Comparison of ENCODE assay signal across 44 cellular contexts in genomic region chr16:22003195-22003594, GRCh38. TPM values are rescaled to one million over a fixed set of nuclear protein-coding genes. Genes with fewer than 3 reads are reported as not detected.
"Had no signal": no experiment of that assay in that cellular context is flagged by ENCODE, and none has a peak within 500 bp of the region (broad histone marks: within the 10 kb centered on the region; RNA-seq: fewer than 3 reads in every experiment).

No MANE protein-coding gene starts in this region.

- DNase-seq: activated effector memory CD4-positive, alpha-beta T cell treated with anti-CD3 and anti-CD28 coated beads, Interleukin-2, amount 50 U/mL, for 16 hours; activated effector memory CD4-positive, alpha-beta T cell treated with Interleukin-2 at 50 U/mL for 16 hours; activated gamma-delta T cell; activated gamma-delta T cell treated with Interleukin-2 at 50 U/mL for 16 hours; activated naive CD4-positive, alpha-beta T cell; activated naive CD4-positive, alpha-beta T cell treated with anti-CD3 and anti-CD28 coated beads for 36 hours; activated naive CD4-positive, alpha-beta T cell treated with anti-CD3 and anti-CD28 coated beads, Interleukin-2, amount 10 ng/mL, durations not matched to agents 7 days and 5 days; activated naive CD4-positive, alpha-beta T cell treated with anti-CD3 and anti-CD28 coated beads, Interleukin-2, amount 50 U/mL, for 16 hours; activated naive CD4-positive, alpha-beta T cell treated with Interleukin-2 at 50 U/mL for 16 hours; activated naive CD8-positive, alpha-beta T cell treated with anti-CD3 and anti-CD28 coated beads for 36 hours; activated naive CD8-positive, alpha-beta T cell treated with anti-CD3 and anti-CD28 coated beads, Interleukin-2, amount 10 ng/mL, durations not matched to agents 7 days and 5 days; activated naive CD8-positive, alpha-beta T cell treated with anti-CD3 and anti-CD28 coated beads, Interleukin-2, amount 50 U/mL, for 24 hours; activated T-cell treated with anti-CD3 and anti-CD28 coated beads, Interleukin-2, amount 50 U/mL, for 1 hour; activated T-cell treated with anti-CD3 and anti-CD28 coated beads, Interleukin-2, amount 50 U/mL, for 24 hours; activated T-cell treated with anti-CD3 and anti-CD28 coated beads, Interleukin-2, amount 50 U/mL, for 4 hours; activated T-cell treated with anti-CD3 and anti-CD28 coated beads, Interleukin-2, amount 50 U/mL, for 48 hours; activated T-cell treated with anti-CD3 and anti-CD28 coated beads, Interleukin-2, amount 50 U/mL, for 72 hours; adrenal gland; amniotic stem cell; amygdala; anterior cingulate cortex; aorta; body of pancreas; brain microvascular endothelial cell; caudate nucleus; central memory CD4-positive, alpha-beta T cell; cerebellar nuclear complex had no signal

- H3K27me3 Mint-ChIP-seq: activated naive CD4-positive, alpha-beta T cell treated with anti-CD3 and anti-CD28 coated beads, Interleukin-2, amount 50 U/mL, for 24 hours; activated naive CD8-positive, alpha-beta T cell; activated naive CD8-positive, alpha-beta T cell treated with anti-CD3 and anti-CD28 coated beads for 36 hours; activated naive CD8-positive, alpha-beta T cell treated with anti-CD3 and anti-CD28 coated beads, Interleukin-2, amount 10 ng/mL, durations not matched to agents 7 days and 5 days; activated naive CD8-positive, alpha-beta T cell treated with anti-CD3 and anti-CD28 coated beads, Interleukin-2, amount 50 U/mL, for 24 hours; activated T-cell treated with anti-CD3 and anti-CD28 coated beads, Interleukin-2, amount 50 U/mL, for 24 hours; activated T-helper 17 cell treated with anti-CD3 and anti-CD28 coated beads, Interleukin-2, amount 50 U/mL, for 72 hours; central memory CD8-positive, alpha-beta T cell had no signal

- H3K36me3 ChIP-seq: adrenal gland, ascending aorta, brain microvascular endothelial cell, breast epithelium, cardiac muscle cell had no signal

- H3K27ac Mint-ChIP-seq: activated naive CD4-positive, alpha-beta T cell treated with anti-CD3 and anti-CD28 coated beads for 36 hours; activated naive CD4-positive, alpha-beta T cell treated with anti-CD3 and anti-CD28 coated beads, Interleukin-2, amount 10 ng/mL, durations not matched to agents 7 days and 5 days; activated naive CD4-positive, alpha-beta T cell treated with anti-CD3 and anti-CD28 coated beads, Interleukin-2, amount 50 U/mL, for 24 hours; activated naive CD4-positive, alpha-beta T cell treated with anti-CD3 and anti-CD28 coated beads, Interleukin-2, amount 50 U/mL, for 72 hours; activated naive CD8-positive, alpha-beta T cell; activated naive CD8-positive, alpha-beta T cell treated with anti-CD3 and anti-CD28 coated beads for 36 hours; activated naive CD8-positive, alpha-beta T cell treated with anti-CD3 and anti-CD28 coated beads, Interleukin-2, amount 10 ng/mL, durations not matched to agents 7 days and 5 days; activated naive CD8-positive, alpha-beta T cell treated with anti-CD3 and anti-CD28 coated beads, Interleukin-2, amount 50 U/mL, for 24 hours; activated T-cell treated with anti-CD3 and anti-CD28 coated beads, Interleukin-2, amount 50 U/mL, for 24 hours; activated T-cell treated with anti-CD3 and anti-CD28 coated beads, Interleukin-2, amount 50 U/mL, for 72 hours; activated T-helper 1 cell treated with anti-CD3 and anti-CD28 coated beads, Interleukin-12 subunit alpha, Interleukin-12 subunit beta, Interleukin-2, Interleukin-4 antibody, amounts not matched to agents 30 ng/mL and 10 ng/mL and 1 ng/mL, durations not matched to agents 14 hours and 24 hours and 36 hours; activated T-helper 17 cell treated with anti-CD3 and anti-CD28 coated beads, Interleukin-2, amount 50 U/mL, for 72 hours; activated T-helper 2 cell treated with anti-CD3 and anti-CD28 coated beads, Interferon-gamma antibody, Interleukin-2, Interleukin-4, amounts not matched to agents 10 μg/mL and 5 μg/mL and 100 μg/mL, durations not matched to agents 14 hours and 24 hours and 36 hours; brain had no signal

- H3K4me3 Mint-ChIP-seq: activated naive CD4-positive, alpha-beta T cell treated with anti-CD3 and anti-CD28 coated beads for 36 hours; activated naive CD4-positive, alpha-beta T cell treated with anti-CD3 and anti-CD28 coated beads, Interleukin-2, amount 10 ng/mL, durations not matched to agents 7 days and 5 days; activated naive CD4-positive, alpha-beta T cell treated with anti-CD3 and anti-CD28 coated beads, Interleukin-2, amount 50 U/mL, for 24 hours; activated naive CD8-positive, alpha-beta T cell; activated naive CD8-positive, alpha-beta T cell treated with anti-CD3 and anti-CD28 coated beads for 36 hours; activated naive CD8-positive, alpha-beta T cell treated with anti-CD3 and anti-CD28 coated beads, Interleukin-2, amount 10 ng/mL, durations not matched to agents 7 days and 5 days; activated naive CD8-positive, alpha-beta T cell treated with anti-CD3 and anti-CD28 coated beads, Interleukin-2, amount 50 U/mL, for 24 hours; activated T-cell treated with anti-CD3 and anti-CD28 coated beads, Interleukin-2, amount 50 U/mL, for 24 hours; activated T-cell treated with anti-CD3 and anti-CD28 coated beads, Interleukin-2, amount 50 U/mL, for 4 hours; activated T-cell treated with anti-CD3 and anti-CD28 coated beads, Interleukin-2, amount 50 U/mL, for 72 hours; activated T-helper 1 cell treated with anti-CD3 and anti-CD28 coated beads, Interleukin-12 subunit alpha, Interleukin-12 subunit beta, Interleukin-2, Interleukin-4 antibody, amounts not matched to agents 30 ng/mL and 10 ng/mL and 1 ng/mL, durations not matched to agents 14 hours and 24 hours and 36 hours; activated T-helper 17 cell treated with anti-CD3 and anti-CD28 coated beads, Interleukin-2, amount 50 U/mL, for 72 hours; central memory CD8-positive, alpha-beta T cell had no signal

- H3K9me3 Mint-ChIP-seq: activated naive CD4-positive, alpha-beta T cell treated with anti-CD3 and anti-CD28 coated beads for 36 hours; activated naive CD4-positive, alpha-beta T cell treated with anti-CD3 and anti-CD28 coated beads, Interleukin-2, amount 10 ng/mL, durations not matched to agents 7 days and 5 days; activated naive CD4-positive, alpha-beta T cell treated with anti-CD3 and anti-CD28 coated beads, Interleukin-2, amount 50 U/mL, for 24 hours; activated naive CD4-positive, alpha-beta T cell treated with anti-CD3 and anti-CD28 coated beads, Interleukin-2, amount 50 U/mL, for 72 hours; activated naive CD8-positive, alpha-beta T cell treated with anti-CD3 and anti-CD28 coated beads for 36 hours; activated naive CD8-positive, alpha-beta T cell treated with anti-CD3 and anti-CD28 coated beads, Interleukin-2, amount 10 ng/mL, durations not matched to agents 7 days and 5 days; activated naive CD8-positive, alpha-beta T cell treated with anti-CD3 and anti-CD28 coated beads, Interleukin-2, amount 50 U/mL, for 24 hours; activated T-cell treated with anti-CD3 and anti-CD28 coated beads, Interleukin-2, amount 50 U/mL, for 24 hours; activated T-cell treated with anti-CD3 and anti-CD28 coated beads, Interleukin-2, amount 50 U/mL, for 4 hours; activated T-cell treated with anti-CD3 and anti-CD28 coated beads, Interleukin-2, amount 50 U/mL, for 72 hours; activated T-helper 1 cell treated with anti-CD3 and anti-CD28 coated beads, Interleukin-12 subunit alpha, Interleukin-12 subunit beta, Interleukin-2, Interleukin-4 antibody, amounts not matched to agents 30 ng/mL and 10 ng/mL and 1 ng/mL, durations not matched to agents 14 hours and 24 hours and 36 hours; activated T-helper 17 cell treated with anti-CD3 and anti-CD28 coated beads, Interleukin-2, amount 50 U/mL, for 72 hours; activated T-helper 2 cell treated with anti-CD3 and anti-CD28 coated beads, Interferon-gamma antibody, Interleukin-2, Interleukin-4, amounts not matched to agents 10 μg/mL and 5 μg/mL and 100 μg/mL, durations not matched to agents 14 hours and 24 hours and 36 hours; brain; central memory CD8-positive, alpha-beta T cell had no signal

- H3K27ac ChIP-seq: adrenal gland, ascending aorta, body of pancreas, brain microvascular endothelial cell, breast epithelium, cardiac muscle cell had no signal

- H3K4me3 ChIP-seq: adrenal gland, ascending aorta, body of pancreas, breast epithelium, cardiac muscle cell had no signal

- H3K9me3 ChIP-seq: adrenal gland, ascending aorta, body of pancreas, breast epithelium had no signal

- H3K27me3 ChIP-seq: adrenal gland, ascending aorta, body of pancreas, brain microvascular endothelial cell, breast epithelium had no signal

- H3K36me3 Mint-ChIP-seq: activated naive CD4-positive, alpha-beta T cell treated with anti-CD3 and anti-CD28 coated beads, Interleukin-2, amount 50 U/mL, for 24 hours; activated naive CD8-positive, alpha-beta T cell; activated naive CD8-positive, alpha-beta T cell treated with anti-CD3 and anti-CD28 coated beads for 36 hours; brain had no signal

- ATAC-seq: activated naive CD4-positive, alpha-beta T cell treated with anti-CD3 and anti-CD28 coated beads, Interleukin-2, amount 50 U/mL, for 72 hours; activated naive CD8-positive, alpha-beta T cell treated with anti-CD3 and anti-CD28 coated beads, Interleukin-2, amount 50 U/mL, for 24 hours; activated T-cell treated with anti-CD3 and anti-CD28 coated beads, Interleukin-2, amount 50 U/mL, for 4 hours; activated T-cell treated with anti-CD3 and anti-CD28 coated beads, Interleukin-2, amount 50 U/mL, for 72 hours; activated T-helper 17 cell treated with anti-CD3 and anti-CD28 coated beads, Interleukin-2, amount 50 U/mL, for 72 hours; body of pancreas had no signal

RNA-seq across cellular contexts. Expression of gene PDZD9, which starts 2.3 kb away (rescaled TPM):
- total RNA-seq: activated naive CD4-positive, alpha-beta T cell treated with anti-CD3 and anti-CD28 coated beads for 36 hours; activated naive CD4-positive, alpha-beta T cell treated with anti-CD3 and anti-CD28 coated beads, Interleukin-2, amount 50 U/mL, for 72 hours; activated naive CD8-positive, alpha-beta T cell treated with anti-CD3 and anti-CD28 coated beads for 36 hours; activated naive CD8-positive, alpha-beta T cell treated with anti-CD3 and anti-CD28 coated beads, Interleukin-2, amount 10 ng/mL, durations not matched to agents 7 days and 5 days; activated T-cell treated with anti-CD3 and anti-CD28 coated beads, Interleukin-2, amount 50 U/mL, for 4 hours; activated T-cell treated with anti-CD3 and anti-CD28 coated beads, Interleukin-2, amount 50 U/mL, for 72 hours; activated T-helper 1 cell treated with anti-CD3 and anti-CD28 coated beads, Interleukin-12 subunit alpha, Interleukin-12 subunit beta, Interleukin-2, Interleukin-4 antibody, amounts not matched to agents 30 ng/mL and 10 ng/mL and 1 ng/mL, durations not matched to agents 14 hours and 24 hours and 36 hours; activated T-helper 17 cell treated with anti-CD3 and anti-CD28 coated beads, Interleukin-2, amount 50 U/mL, for 72 hours; activated T-helper 2 cell treated with anti-CD3 and anti-CD28 coated beads, Interferon-gamma antibody, Interleukin-2, Interleukin-4, amounts not matched to agents 10 μg/mL and 5 μg/mL and 100 μg/mL, durations not matched to agents 14 hours and 24 hours and 36 hours; aorta; ascending aorta; astrocyte; body of pancreas; breast epithelium; bronchial epithelial cell; cardiac muscle cell; cardiac septum; cerebellum; chondrocyte had no signal
- polyA plus RNA-seq: adipose tissue, adrenal gland, aorta had no signal
